Comparison of ENCODE assay signal across 22 cellular contexts in the genomic region with DNA sequence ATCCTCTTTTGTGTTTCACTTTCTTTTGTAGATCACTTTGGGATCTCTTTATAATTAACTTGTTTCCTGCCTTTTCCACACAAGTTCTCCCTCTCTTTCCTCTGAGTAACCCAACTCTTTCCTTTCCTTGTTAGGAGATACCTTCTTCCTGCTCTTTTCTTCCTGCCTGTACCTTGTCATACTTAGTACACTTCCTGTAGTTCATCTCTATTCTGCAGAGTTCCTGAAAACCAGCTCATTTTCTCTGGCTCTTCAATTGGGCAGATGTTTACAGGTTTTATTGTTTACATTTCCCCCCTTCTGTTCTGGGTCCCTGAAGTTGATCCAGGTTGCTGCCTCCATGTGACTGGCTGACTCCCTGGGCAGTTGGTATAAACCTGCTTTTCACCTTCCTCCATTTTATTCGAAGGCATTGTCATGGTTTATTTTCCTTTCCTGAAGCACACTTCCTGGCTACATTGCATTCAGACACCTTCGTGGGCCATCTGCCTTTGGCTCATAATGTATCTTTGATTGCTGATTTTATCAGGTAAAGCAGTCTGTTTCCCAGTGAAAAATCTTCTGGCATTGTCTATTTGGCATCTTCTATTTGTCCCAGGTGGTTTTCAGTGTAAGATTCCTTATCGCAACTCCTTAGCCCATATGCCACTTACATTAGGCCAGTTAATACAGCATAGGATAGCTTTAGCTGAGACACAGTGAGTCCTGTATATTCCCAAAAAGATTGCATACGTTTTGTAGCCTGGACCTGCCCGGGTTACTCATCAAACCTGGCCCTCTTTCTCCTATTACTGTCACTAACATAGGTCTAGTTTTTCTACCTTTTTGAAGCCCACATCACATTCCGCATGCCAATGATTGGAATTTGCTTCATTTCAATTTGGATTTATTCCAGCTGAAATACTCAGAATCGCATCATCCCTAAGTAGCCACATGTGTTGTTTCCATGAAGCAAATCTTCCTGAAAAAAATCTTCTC. TPM values are rescaled to one million over a fixed set of nuclear protein-coding genes. Genes with fewer than 3 reads are reported as not detected.
DNase-seq lines count a peak whose midpoint lies in the region; ATAC-seq, FAIRE-seq and TF ChIP-seq lines count a peak whose summit lies in the region.
"Had no signal": no experiment of that assay in that cellular context is flagged by ENCODE, and none has a peak within 500 bp of the region (broad histone marks: within the 10 kb centered on the region; RNA-seq: fewer than 3 reads in every experiment).

No MANE protein-coding gene starts in this region.

- no peaks in the 10 kb centered on the region for H3K79me2 ChIP-seq in endothelial cell of umbilical vein (ENCODE audit: control insufficient read depth, insufficient read depth, low read length)

- H3K4me2 ChIP-seq in endothelial cell of umbilical vein (ENCODE audit: insufficient read depth, low read length): peak overlapping the region; percentile 21

- peak overlapping the region; percentile 16 for H2AFZ ChIP-seq in endothelial cell of umbilical vein (ENCODE audit: low read depth, low read length)

- TF ChIP-seq CTCF in RWPE2 (IDR thresholded peaks at IDR 0.05; ENCODE audit: poor library complexity, severe bottlenecking) (no peak), endothelial cell of umbilical vein (IDR thresholded peaks at IDR 0.05; ENCODE audit: extremely low read depth in 1 of 2, insufficient read depth in 1 of 2, low read depth in 1 of 2, low read length in 2 of 2) (no peak)

- DNase-seq in NCI-H2029 (lab: John Stamatoyannopoulos, UW): peak; percentile 44
- DNase-seq in NCI-H2029 treated with DMSO at 0.1 percent for 48 hours (lab: John Stamatoyannopoulos, UW): no peak
- DNase-seq in DMS53 (lab: John Stamatoyannopoulos, UW): peak; percentile 60
- no peak for DNase-seq in RWPE2 (ENCODE audit: low spot score)
- DNase-seq in endothelial cell of umbilical vein (ENCODE audit: low read depth, low spot score): no peak
- no peak for DNase-seq in stimulated activated CD4-positive, alpha-beta T cell treated with anti-CD3 and anti-CD28 coated beads, Interleukin-12 subunit alpha, Interleukin-12 subunit beta, amount 100 ng/mL, for 4 hours
- DNase-seq: activated CD4-positive, alpha-beta memory T cell treated with anti-CD3 and anti-CD28 coated beads, Interleukin-2, amount 10 ng/mL, durations not matched to agents 7 days and 5 days; NCI-H146; stimulated activated CD4-positive, alpha-beta T cell treated with anti-CD3 and anti-CD28 coated beads, Interleukin-2, amount 100 ng/mL, for 48 hours; stimulated activated naive CD8-positive, alpha-beta T cell treated with anti-CD3 and anti-CD28 coated beads, Interleukin-15, amount 100 ng/mL, for 72 hours; T-cell; upper lobe of left lung had no signal

- H3K27me3 ChIP-seq in RWPE2 (ENCODE audit: insufficient read depth, poor library complexity, severe bottlenecking) (no peaks in the 10 kb centered on the region), endothelial cell of umbilical vein (ENCODE audit: control insufficient read depth in 2 of 2, insufficient read depth in 2 of 2, low read length in 2 of 2) (no peaks in the 10 kb centered on the region)
- H3K27me3 ChIP-seq: cardiac muscle cell, esophagus muscularis mucosa, upper lobe of left lung had no signal

- H3K4me3 ChIP-seq in RWPE2 (ENCODE audit: severe bottlenecking) (no peak overlapping the region), endothelial cell of umbilical vein (replicated peaks in 1 of 3; ENCODE audit: insufficient read depth in 1 of 3, low read depth in 1 of 3, low read length in 3 of 3) (no peak overlapping the region)
- H3K4me3 ChIP-seq: cardiac muscle cell, esophagus muscularis mucosa, HAP-1, upper lobe of left lung had no signal

- H4K20me1 ChIP-seq in endothelial cell of umbilical vein (replicated peaks; ENCODE audit: control insufficient read depth, extremely low read depth, insufficient read depth, low read length): no peaks in the 10 kb centered on the region

- peak overlapping the region; percentile 49 for H3K27ac ChIP-seq in RWPE2 (ENCODE audit: poor library complexity, severe bottlenecking)
- H3K27ac ChIP-seq in endothelial cell of umbilical vein (ENCODE audit: insufficient read depth, low read depth, low read length): no peak overlapping the region
- H3K27ac ChIP-seq: 22Rv1, cardiac muscle cell, esophagus muscularis mucosa, upper lobe of left lung had no signal

- ATAC-seq in RWPE2 (ENCODE audit: low read depth) (peak; percentile 69), HG02870 (IDR thresholded peaks at IDR 0.05; ENCODE audit: unreplicated experiment) (no peak), HG03457 (IDR thresholded peaks at IDR 0.05; ENCODE audit: unreplicated experiment) (no peak)
- ATAC-seq: HepG2; left lobe of liver; natural killer cell treated with Interleukin-12 subunit alpha and Interleukin-12 subunit beta and Interleukin-15 and Interleukin-18, amount 100 ng/mL, for 72 hours; stimulated activated naive CD8-positive, alpha-beta T cell treated with anti-CD3 and anti-CD28 coated beads, Interleukin-15, amount 100 ng/mL, for 72 hours; T-cell had no signal

- no peak for FAIRE-seq in endothelial cell of umbilical vein (lab: Jason Lieb, UNC)
- FAIRE-seq: D721Med, HepG2 had no signal

- no peaks in the 10 kb centered on the region for H3K9me1 ChIP-seq in endothelial cell of umbilical vein (replicated peaks; ENCODE audit: control insufficient read depth, extremely low read depth, insufficient read depth, low read length)

- intact Hi-C loops in endothelial cell of umbilical vein (cut with micrococcal nuclease): loop anchor here (5.0 kb wide), 1 partner anchor 51 kb away; no protein-coding TSS in a partner anchor

- no peak for TF ChIP-seq POLR2A in endothelial cell of umbilical vein (IDR thresholded peaks at IDR 0.05; ENCODE audit: low read depth, low read length)

- no TSS peak for BruUV-seq in endothelial cell of umbilical vein (replicated peaks; lab: Mats Ljungman, UMichigan)

- CTCF ChIA-PET in endothelial cell of umbilical vein (lab: Charles Lee): interaction anchor here (1.4 kb wide), 1 partner anchor 16 kb away, joined by 6 read pairs; the partner anchor contains the start of gene CTH

- no peak overlapping the region for H3K9ac ChIP-seq in endothelial cell of umbilical vein (replicated peaks; ENCODE audit: extremely low read depth, insufficient read depth, low read length)

- dilution Hi-C loops in endothelial cell of umbilical vein (cut with MboI; ENCODE audit: extremely low pct_ligation_motif_present, low sequenced_read_pairs): no loop called here

- H3K4me1 ChIP-seq in RWPE2 (ENCODE audit: insufficient read depth, poor library complexity, severe bottlenecking) (peaks cover 32% of the 10 kb centered on the region), endothelial cell of umbilical vein (ENCODE audit: control insufficient read depth, extremely low read depth, insufficient read depth, low read length) (peaks cover 10% of the 10 kb centered on the region)
- H3K4me1 ChIP-seq: esophagus muscularis mucosa, upper lobe of left lung had no signal

- H3K9me3 ChIP-seq in RWPE2 (ENCODE audit: severe bottlenecking) (no peaks in the 10 kb centered on the region), endothelial cell of umbilical vein (replicated peaks; ENCODE audit: control insufficient read depth, insufficient read depth, low read length) (no peaks in the 10 kb centered on the region)
- H3K9me3 ChIP-seq: esophagus muscularis mucosa, upper lobe of left lung had no signal

- H3K36me3 ChIP-seq in RWPE2 (ENCODE audit: low read depth) (no peaks in the 10 kb centered on the region), endothelial cell of umbilical vein (ENCODE audit: control insufficient read depth in 2 of 2, extremely low read depth in 1 of 2, insufficient read depth in 2 of 2, low read length in 2 of 2) (no peaks in the 10 kb centered on the region)

- POLR2A ChIA-PET in endothelial cell of umbilical vein (lab: Charles Lee): no interaction called here

TF ChIP-seq in endothelial cell of umbilical vein, 7 proteins besides CTCF, POLR2A, EP300 and RAD21:
- TF ChIP-seq FOS (IDR thresholded peaks at IDR 0.05; ENCODE audit: borderline replicate concordance, insufficient read depth, low read length): peak; percentile 16
- TF ChIP-seq MAX (IDR thresholded peaks at IDR 0.05; ENCODE audit: insufficient read depth, insufficient read length): no peak

RNA-seq across cellular contexts. Expression of gene CTH, which starts 15.4 kb away (rescaled TPM):
- 2.6 and 3.2 TPM in 2 replicates for total RNA-seq in endothelial cell of umbilical vein
- polyA plus RNA-seq in endothelial cell of umbilical vein: 1.7 and 2.0 TPM in 2 replicates
- 1.4 and 1.6 TPM in 2 replicates for polyA plus RNA-seq in endothelial cell of umbilical vein (2011; cell fraction: cytosol; rRNA removed)
- polyA plus RNA-seq in endothelial cell of umbilical vein (2011; cell fraction: nucleus; rRNA removed): 1.9 and 2.2 TPM in 2 replicates
- polyA plus RNA-seq in endothelial cell of umbilical vein (2012): 1.2 and 1.3 TPM in 2 replicates
- 2.5 and 3.7 TPM in 2 replicates for polyA minus RNA-seq in endothelial cell of umbilical vein
- polyA minus RNA-seq in endothelial cell of umbilical vein (2011; cell fraction: cytosol; rRNA and poly(A)+ RNA removed): 23.0 TPM
- polyA minus RNA-seq in endothelial cell of umbilical vein (2011; cell fraction: nucleus; rRNA and poly(A)+ RNA removed): 2.8 and 3.5 TPM in 2 replicates

Comparison
In these comparisons a context has a peak if more than half of its experiments do, and no peak if none do; other contexts are left out.
1. DNase-seq: peak in NCI-H2029 (single experiment) and DMS53 (single experiment); none in NCI-H2029 treated with DMSO at 0.1 percent for 48 hours (single experiment), RWPE2 (single experiment), endothelial cell of umbilical vein (single experiment) and stimulated activated CD4-positive, alpha-beta T cell treated with anti-CD3 and anti-CD28 coated beads, Interleukin-12 subunit alpha, Interleukin-12 subunit beta, amount 100 ng/mL, for 4 hours (single experiment).